In genomic region chr6:73281684-73282083, GRCh38 we compare ENCODE assay signal across 8 cellular contexts. TPM values are rescaled to one million over a fixed set of nuclear protein-coding genes. Genes with fewer than 3 reads are reported as not detected.
"Had no signal": no experiment of that assay in that cellular context is flagged by ENCODE, and none has a peak within 500 bp of the region (broad histone marks: within the 10 kb centered on the region; RNA-seq: fewer than 3 reads in every experiment).

No MANE protein-coding gene starts in this region.

RNA-seq across cellular contexts. Expression of gene KHDC1L, which starts 56.4 kb away (rescaled TPM):
- total RNA-seq: activated B cell treated with CpG ODN at 0.5 μM for 24 hours; activated CD4-positive, alpha-beta memory T cell treated with anti-CD3 and anti-CD28 coated beads for 36 hours; activated CD4-positive, alpha-beta T cell treated with anti-CD3 and anti-CD28 coated beads for 36 hours; activated CD4-positive, alpha-beta T cell treated with anti-CD3 and anti-CD28 coated beads, Interleukin-2, amount 10 ng/mL, durations not matched to agents 24 days and 14 days; activated CD8-positive, alpha-beta T cell treated with anti-CD3 and anti-CD28 coated beads for 36 hours; activated CD8-positive, alpha-beta T cell treated with anti-CD3 and anti-CD28 coated beads, Interleukin-2, amount 10 ng/mL, durations not matched to agents 7 days and 5 days; T-helper 17 cell; T-helper 2 cell treated with Interferon-gamma antibody and Interleukin-4, amounts not matched to agents 100 ng/mL and 5 ng/mL, for 36 hours had no signal
